1 cellular context compared by ENCODE assay signal in the genomic region with DNA sequence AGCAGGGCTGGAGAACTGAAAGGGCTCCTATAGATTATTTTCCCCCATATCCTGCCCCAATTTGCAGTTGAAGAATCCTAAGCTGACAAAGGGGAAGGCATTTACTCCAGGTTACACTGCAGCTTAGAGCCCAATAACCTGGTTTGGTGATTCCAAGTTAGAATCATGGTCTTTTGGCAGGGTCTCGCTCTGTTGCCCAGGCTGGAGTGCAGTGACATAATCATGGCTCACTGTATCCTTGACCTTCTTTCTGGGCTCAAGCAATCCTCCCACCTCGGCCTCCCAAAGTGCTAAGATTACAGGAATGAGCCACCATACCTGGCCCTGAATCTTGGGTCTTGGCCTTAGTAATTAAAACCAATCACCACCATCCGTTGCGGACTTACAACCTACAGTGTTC.
TF ChIP-seq lines count a peak whose summit lies in the region.

No MANE protein-coding gene starts in this region.

TF ChIP-seq in K562, 482 proteins besides CTCF, POLR2A, EP300 and RAD21:
- TF ChIP-seq RBM22 (IDR thresholded peaks at IDR 0.05; ENCODE audit: low read depth, low read length, poor library complexity, severe bottlenecking) (no peak), SRSF7 (optimal IDR thresholded peaks at IDR 0.05; ENCODE audit: low read depth, low read length) (no peak), ZNF551 (CRISPR knock-in tag; IDR thresholded peaks at IDR 0.05) (no peak), ZNF121 (CRISPR knock-in tag; conservative IDR thresholded peaks at IDR 0.05) (peak; percentile 66), RBM25 (IDR thresholded peaks at IDR 0.05; ENCODE audit: low read depth, low read length, severe bottlenecking) (peak; percentile 9)
